ENCODE assay signal across 7 cellular contexts in genomic region chr19:38647368-38647965, GRCh38. TPM values are rescaled to one million over a fixed set of nuclear protein-coding genes. Genes with fewer than 3 reads are reported as not detected.
DNase-seq lines count a peak whose midpoint lies in the region; ATAC-seq and TF ChIP-seq lines count a peak whose summit lies in the region.

Gene ACTN4, plus strand, starts transcription at chr19:38647649. Its CDS starts 97 bp downstream, at chr19:38647746.

- H3K9me2 ChIP-seq in hepatocyte (replicated peaks; ENCODE audit: insufficient read depth), result no peaks in the 10 kb centered on the region

- no peak for TF ChIP-seq CTCF in hepatocyte (IDR thresholded peaks at IDR 0.05; ENCODE audit: poor library complexity)

- peak within 1 kb of the TSS; percentile 88 for H3K4me2 ChIP-seq in hepatocyte

- H3K4me1 ChIP-seq in hepatocyte (ENCODE audit: insufficient read depth), result peaks cover 17% of the 10 kb centered on the region

- peaks cover 49% of the 10 kb centered on the region for H3K79me2 ChIP-seq in hepatocyte

- H2AFZ ChIP-seq in hepatocyte, result peak within 1 kb of the TSS; percentile 42

- H3K27ac ChIP-seq in hepatocyte, result peak within 1 kb of the TSS; percentile 85

- peaks cover 16% of the 10 kb centered on the region for H4K20me1 ChIP-seq in hepatocyte (ENCODE audit: insufficient read depth, poor library complexity, severe bottlenecking)

- peak; percentile 84 for ATAC-seq in GM18511 (IDR thresholded peaks at IDR 0.05; ENCODE audit: unreplicated experiment)
- ATAC-seq in HG02981 (IDR thresholded peaks at IDR 0.05; ENCODE audit: unreplicated experiment), result peak; percentile 83

- 0% methylated on average over 42 of the region's 77 CpGs for WGBS in hepatocyte (ENCODE audit: low lambda C conversion rate, missing lambda C conversion rate)

- DNase-seq in NCI-H2029 treated with DMSO at 0.1 percent for 48 hours (lab: John Stamatoyannopoulos, UW) (peak; percentile 86), T1000 (lab: John Stamatoyannopoulos, UW) (peak; percentile 99), astrocyte of the hippocampus (ENCODE audit: low read depth, low spot score) (peak; percentile 100), hepatocyte (ENCODE audit: low spot score) (peak; percentile 99), retina (peak; percentile 99)

- no peaks in the 10 kb centered on the region for H3K36me3 ChIP-seq in hepatocyte (replicated peaks; ENCODE audit: insufficient read depth, low read depth)

- no peaks in the 10 kb centered on the region for H3K9me3 ChIP-seq in hepatocyte (ENCODE audit: low read depth)

- peak within 1 kb of the TSS; percentile 91 for H3K4me3 ChIP-seq in hepatocyte

- H3K27me3 ChIP-seq in hepatocyte, result no peaks in the 10 kb centered on the region

RNA-seq across cellular contexts. Expression of gene ACTN4, which starts in this region (rescaled TPM):
- total RNA-seq in hepatocyte, result 278 and 321 TPM in 2 replicates
- polyA plus RNA-seq in hepatocyte, result 54.4 and 59.3 TPM in 2 replicates

Comparison
In these comparisons a context has a peak if more than half of its experiments do, and no peak if none do; other contexts are left out.
1. Peak in every context shown above with its lines: DNase-seq, ATAC-seq, H3K4me3 ChIP-seq and H3K27ac ChIP-seq.